15 cellular contexts compared by ENCODE assay signal in genomic region chr4:94436512-94436911, GRCh38. TPM values are rescaled to one million over a fixed set of nuclear protein-coding genes. Genes with fewer than 3 reads are reported as not detected.
DNase-seq lines count a peak whose midpoint lies in the region; ATAC-seq and TF ChIP-seq lines count a peak whose summit lies in the region.
"Had no signal": no experiment of that assay in that cellular context is flagged by ENCODE, and none has a peak within 500 bp of the region (broad histone marks: within the 10 kb centered on the region; RNA-seq: fewer than 3 reads in every experiment).

No MANE protein-coding gene starts in this region.

- H3K9me3 Mint-ChIP-seq in endothelial cell (ENCODE audit: unreplicated experiment), result no peaks in the 10 kb centered on the region

- peak overlapping the region; percentile 27; the same call in 1 of the 2 replicates for H3K27ac ChIP-seq in VCaP

- TF ChIP-seq CTCF in VCaP (conservative IDR thresholded peaks at IDR 0.05), result no peak
- no peak for TF ChIP-seq CTCF in endothelial cell (IDR thresholded peaks at IDR 0.05; ENCODE audit: unreplicated experiment)

- ATAC-seq in HG03139 (IDR thresholded peaks at IDR 0.05; ENCODE audit: unreplicated experiment), result no peak
- ATAC-seq in GM21360 (IDR thresholded peaks at IDR 0.05; ENCODE audit: unreplicated experiment), result no peak
- ATAC-seq: GM12878 had no signal

- peaks cover 9% of the 10 kb centered on the region for H3K4me1 Mint-ChIP-seq in endothelial cell (ENCODE audit: unreplicated experiment)
- H3K4me1 Mint-ChIP-seq: CD4-positive, alpha-beta memory T cell had no signal

- H3K27me3 Mint-ChIP-seq in endothelial cell (ENCODE audit: unreplicated experiment), result no peaks in the 10 kb centered on the region

- H3K4me3 Mint-ChIP-seq in endothelial cell (ENCODE audit: unreplicated experiment), result no peak overlapping the region
- H3K4me3 Mint-ChIP-seq: CD4-positive, alpha-beta memory T cell had no signal

- peak; percentile 6 for DNase-seq in NCI-H69 (lab: John Stamatoyannopoulos, UW)
- no peak for DNase-seq in endothelial cell (ENCODE audit: low spot score)
- DNase-seq in NCI-H82 (lab: John Stamatoyannopoulos, UW), result no peak
- no peak for DNase-seq in activated naive CD4-positive, alpha-beta T cell treated with anti-CD3 and anti-CD28 coated beads, Interleukin-2, amount 50 U/mL, for 16 hours
- DNase-seq: C1 segment of cervical spinal cord, Caco-2, DMS79, EL, GDM1, GOT3 had no signal

- H3K27ac Mint-ChIP-seq in endothelial cell (ENCODE audit: unreplicated experiment), result peak overlapping the region; percentile 16
- H3K27ac Mint-ChIP-seq: CD4-positive, alpha-beta memory T cell had no signal

- no peaks in the 10 kb centered on the region for H3K36me3 Mint-ChIP-seq in endothelial cell (ENCODE audit: low read depth, unreplicated experiment)
- H3K36me3 Mint-ChIP-seq: CD4-positive, alpha-beta memory T cell had no signal

RNA-seq across cellular contexts. Expression of gene PDLIM5, which starts 15.2 kb away (rescaled TPM):
- 83.5 TPM for total RNA-seq in endothelial cell (ENCODE audit: unreplicated experiment)
